Comparison of ENCODE assay signal across 1 cellular context in the genomic region with DNA sequence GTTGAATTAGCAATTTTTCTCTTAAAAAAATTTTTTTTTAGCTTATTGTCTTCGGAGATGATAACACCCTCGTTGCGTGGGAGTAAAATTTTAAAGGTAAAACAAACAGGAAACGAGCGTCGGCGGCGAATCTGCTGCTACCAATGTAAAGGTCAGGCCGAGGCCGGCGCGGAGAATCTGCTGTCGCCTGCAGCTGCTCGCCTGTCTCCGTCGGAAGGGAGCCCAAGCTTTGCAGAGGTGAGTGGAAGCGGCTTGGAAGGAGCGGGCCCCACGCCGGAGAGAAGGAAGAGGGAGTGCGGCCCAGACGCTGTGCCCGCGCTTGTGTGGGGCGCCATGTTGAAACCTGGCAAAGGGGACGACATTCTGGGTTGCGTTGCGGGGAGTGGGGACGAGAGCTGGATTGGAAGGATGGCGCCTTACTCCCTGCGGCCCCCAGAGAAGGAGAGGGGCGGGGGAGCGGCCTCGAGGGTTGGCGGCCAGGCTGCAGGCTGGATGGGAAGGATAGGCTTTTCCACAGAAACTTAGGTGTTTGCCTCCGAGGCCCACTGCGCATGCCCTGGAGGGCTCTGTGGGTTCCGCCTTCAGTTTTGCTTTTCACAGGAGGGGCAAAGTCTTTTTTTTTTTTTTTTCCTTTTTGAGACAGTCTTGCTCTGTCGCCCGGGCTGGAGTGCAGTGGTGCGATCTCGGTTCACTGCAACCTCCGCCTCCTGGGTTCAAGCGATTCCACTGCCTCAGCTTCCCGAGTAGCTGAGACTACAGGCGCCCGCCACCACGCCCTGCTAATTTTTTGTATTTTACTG.
TF ChIP-seq lines count a peak whose summit lies in the region.

A gene with protein sequence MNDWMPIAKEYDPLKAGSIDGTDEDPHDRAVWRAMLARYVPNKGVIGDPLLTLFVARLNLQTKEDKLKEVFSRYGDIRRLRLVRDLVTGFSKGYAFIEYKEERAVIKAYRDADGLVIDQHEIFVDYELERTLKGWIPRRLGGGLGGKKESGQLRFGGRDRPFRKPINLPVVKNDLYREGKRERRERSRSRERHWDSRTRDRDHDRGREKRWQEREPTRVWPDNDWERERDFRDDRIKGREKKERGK (plus strand): TSS at position 160 of the 800 bp plus-strand sequence. CDS start 7,402 bp downstream, outside the sequence.

TF ChIP-seq in WTC11, 78 proteins besides CTCF, POLR2A, EP300 and RAD21 (continued from another document and continues in another):
- TF ChIP-seq, protein P1, sequence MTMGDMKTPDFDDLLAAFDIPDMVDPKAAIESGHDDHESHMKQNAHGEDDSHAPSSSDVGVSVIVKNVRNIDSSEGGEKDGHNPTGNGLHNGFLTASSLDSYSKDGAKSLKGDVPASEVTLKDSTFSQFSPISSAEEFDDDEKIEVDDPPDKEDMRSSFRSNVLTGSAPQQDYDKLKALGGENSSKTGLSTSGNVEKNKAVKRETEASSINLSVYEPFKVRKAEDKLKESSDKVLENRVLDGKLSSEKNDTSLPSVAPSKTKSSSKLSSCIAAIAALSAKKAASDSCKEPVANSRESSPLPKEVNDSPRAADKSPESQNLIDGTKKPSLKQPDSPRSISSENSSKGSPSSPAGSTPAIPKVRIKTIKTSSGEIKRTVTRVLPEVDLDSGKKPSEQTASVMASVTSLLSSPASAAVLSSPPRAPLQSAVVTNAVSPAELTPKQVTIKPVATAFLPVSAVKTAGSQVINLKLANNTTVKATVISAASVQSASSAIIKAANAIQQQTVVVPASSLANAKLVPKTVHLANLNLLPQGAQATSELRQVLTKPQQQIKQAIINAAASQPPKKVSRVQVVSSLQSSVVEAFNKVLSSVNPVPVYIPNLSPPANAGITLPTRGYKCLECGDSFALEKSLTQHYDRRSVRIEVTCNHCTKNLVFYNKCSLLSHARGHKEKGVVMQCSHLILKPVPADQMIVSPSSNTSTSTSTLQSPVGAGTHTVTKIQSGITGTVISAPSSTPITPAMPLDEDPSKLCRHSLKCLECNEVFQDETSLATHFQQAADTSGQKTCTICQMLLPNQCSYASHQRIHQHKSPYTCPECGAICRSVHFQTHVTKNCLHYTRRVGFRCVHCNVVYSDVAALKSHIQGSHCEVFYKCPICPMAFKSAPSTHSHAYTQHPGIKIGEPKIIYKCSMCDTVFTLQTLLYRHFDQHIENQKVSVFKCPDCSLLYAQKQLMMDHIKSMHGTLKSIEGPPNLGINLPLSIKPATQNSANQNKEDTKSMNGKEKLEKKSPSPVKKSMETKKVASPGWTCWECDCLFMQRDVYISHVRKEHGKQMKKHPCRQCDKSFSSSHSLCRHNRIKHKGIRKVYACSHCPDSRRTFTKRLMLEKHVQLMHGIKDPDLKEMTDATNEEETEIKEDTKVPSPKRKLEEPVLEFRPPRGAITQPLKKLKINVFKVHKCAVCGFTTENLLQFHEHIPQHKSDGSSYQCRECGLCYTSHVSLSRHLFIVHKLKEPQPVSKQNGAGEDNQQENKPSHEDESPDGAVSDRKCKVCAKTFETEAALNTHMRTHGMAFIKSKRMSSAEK (CRISPR knock-in tag; IDR thresholded peaks at IDR 0.05; ENCODE audit: borderline replicate concordance) = 0 out of 2 replicates have a peak, but pooled peaks have one; percentile 34
- TF ChIP-seq ZNF423 (CRISPR knock-in tag; IDR thresholded peaks at IDR 0.05) = no peak
- no peak for TF ChIP-seq CREM (CRISPR knock-in tag; IDR thresholded peaks at IDR 0.05)
- TF ChIP-seq, protein P2, sequence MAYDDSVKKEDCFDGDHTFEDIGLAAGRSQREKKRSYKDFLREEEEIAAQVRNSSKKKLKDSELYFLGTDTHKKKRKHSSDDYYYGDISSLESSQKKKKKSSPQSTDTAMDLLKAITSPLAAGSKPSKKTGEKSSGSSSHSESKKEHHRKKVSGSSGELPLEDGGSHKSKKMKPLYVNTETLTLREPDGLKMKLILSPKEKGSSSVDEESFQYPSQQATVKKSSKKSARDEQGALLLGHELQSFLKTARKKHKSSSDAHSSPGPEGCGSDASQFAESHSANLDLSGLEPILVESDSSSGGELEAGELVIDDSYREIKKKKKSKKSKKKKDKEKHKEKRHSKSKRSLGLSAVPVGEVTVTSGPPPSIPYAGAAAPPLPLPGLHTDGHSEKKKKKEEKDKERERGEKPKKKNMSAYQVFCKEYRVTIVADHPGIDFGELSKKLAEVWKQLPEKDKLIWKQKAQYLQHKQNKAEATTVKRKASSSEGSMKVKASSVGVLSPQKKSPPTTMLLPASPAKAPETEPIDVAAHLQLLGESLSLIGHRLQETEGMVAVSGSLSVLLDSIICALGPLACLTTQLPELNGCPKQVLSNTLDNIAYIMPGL (CRISPR knock-in tag; IDR thresholded peaks at IDR 0.05) = peak; percentile 38; the same call in 1 of the 2 replicates
- no peak for TF ChIP-seq GRHL2 (CRISPR knock-in tag; IDR thresholded peaks at IDR 0.05; ENCODE audit: insufficient replicate concordance, severe bottlenecking)
- no peak for TF ChIP-seq ZNF263 (CRISPR knock-in tag; IDR thresholded peaks at IDR 0.05; ENCODE audit: low read depth)
- TF ChIP-seq, protein P3, sequence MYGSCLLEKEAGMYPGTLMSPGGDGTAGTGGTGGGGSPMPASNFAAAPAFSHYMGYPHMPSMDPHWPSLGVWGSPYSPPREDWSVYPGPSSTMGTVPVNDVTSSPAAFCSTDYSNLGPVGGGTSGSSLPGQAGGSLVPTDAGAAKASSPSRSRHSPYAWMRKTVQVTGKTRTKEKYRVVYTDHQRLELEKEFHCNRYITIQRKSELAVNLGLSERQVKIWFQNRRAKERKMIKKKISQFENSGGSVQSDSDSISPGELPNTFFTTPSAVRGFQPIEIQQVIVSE (CRISPR knock-in tag; IDR thresholded peaks at IDR 0.05; ENCODE audit: borderline replicate concordance) = no peak
- TF ChIP-seq CREB1 (CRISPR knock-in tag; IDR thresholded peaks at IDR 0.05) = no peak
- peak; percentile 40; the same call in 1 of the 2 replicates for TF ChIP-seq ARID4B (CRISPR knock-in tag; IDR thresholded peaks at IDR 0.05; ENCODE audit: borderline replicate concordance)
- no peak for TF ChIP-seq PREB (CRISPR knock-in tag; IDR thresholded peaks at IDR 0.05; ENCODE audit: borderline replicate concordance)
- peak; percentile 69 for TF ChIP-seq ETV6 (CRISPR knock-in tag; IDR thresholded peaks at IDR 0.05)
- TF ChIP-seq TP53 (CRISPR knock-in tag; IDR thresholded peaks at IDR 0.05) = 0 out of 2 replicates have a peak, but pooled peaks have one; percentile 26
- TF ChIP-seq FOXK1 (CRISPR knock-in tag; IDR thresholded peaks at IDR 0.05) = no peak; the same call in 1 of the 2 replicates
- TF ChIP-seq, protein P4, sequence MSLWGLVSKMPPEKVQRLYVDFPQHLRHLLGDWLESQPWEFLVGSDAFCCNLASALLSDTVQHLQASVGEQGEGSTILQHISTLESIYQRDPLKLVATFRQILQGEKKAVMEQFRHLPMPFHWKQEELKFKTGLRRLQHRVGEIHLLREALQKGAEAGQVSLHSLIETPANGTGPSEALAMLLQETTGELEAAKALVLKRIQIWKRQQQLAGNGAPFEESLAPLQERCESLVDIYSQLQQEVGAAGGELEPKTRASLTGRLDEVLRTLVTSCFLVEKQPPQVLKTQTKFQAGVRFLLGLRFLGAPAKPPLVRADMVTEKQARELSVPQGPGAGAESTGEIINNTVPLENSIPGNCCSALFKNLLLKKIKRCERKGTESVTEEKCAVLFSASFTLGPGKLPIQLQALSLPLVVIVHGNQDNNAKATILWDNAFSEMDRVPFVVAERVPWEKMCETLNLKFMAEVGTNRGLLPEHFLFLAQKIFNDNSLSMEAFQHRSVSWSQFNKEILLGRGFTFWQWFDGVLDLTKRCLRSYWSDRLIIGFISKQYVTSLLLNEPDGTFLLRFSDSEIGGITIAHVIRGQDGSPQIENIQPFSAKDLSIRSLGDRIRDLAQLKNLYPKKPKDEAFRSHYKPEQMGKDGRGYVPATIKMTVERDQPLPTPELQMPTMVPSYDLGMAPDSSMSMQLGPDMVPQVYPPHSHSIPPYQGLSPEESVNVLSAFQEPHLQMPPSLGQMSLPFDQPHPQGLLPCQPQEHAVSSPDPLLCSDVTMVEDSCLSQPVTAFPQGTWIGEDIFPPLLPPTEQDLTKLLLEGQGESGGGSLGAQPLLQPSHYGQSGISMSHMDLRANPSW (CRISPR knock-in tag; conservative IDR thresholded peaks at IDR 0.05; ENCODE audit: low read depth) = no peak
- TF ChIP-seq, protein P5, sequence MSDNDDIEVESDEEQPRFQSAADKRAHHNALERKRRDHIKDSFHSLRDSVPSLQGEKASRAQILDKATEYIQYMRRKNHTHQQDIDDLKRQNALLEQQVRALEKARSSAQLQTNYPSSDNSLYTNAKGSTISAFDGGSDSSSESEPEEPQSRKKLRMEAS (CRISPR knock-in tag; IDR thresholded peaks at IDR 0.05) = peak; percentile 81
- TF ChIP-seq RORB (CRISPR knock-in tag; IDR thresholded peaks at IDR 0.05) = no peak
- TF ChIP-seq E2F5 (CRISPR knock-in tag; IDR thresholded peaks at IDR 0.05) = 0 out of 2 replicates have a peak, but pooled peaks have one; percentile 38
- TF ChIP-seq, protein P6, sequence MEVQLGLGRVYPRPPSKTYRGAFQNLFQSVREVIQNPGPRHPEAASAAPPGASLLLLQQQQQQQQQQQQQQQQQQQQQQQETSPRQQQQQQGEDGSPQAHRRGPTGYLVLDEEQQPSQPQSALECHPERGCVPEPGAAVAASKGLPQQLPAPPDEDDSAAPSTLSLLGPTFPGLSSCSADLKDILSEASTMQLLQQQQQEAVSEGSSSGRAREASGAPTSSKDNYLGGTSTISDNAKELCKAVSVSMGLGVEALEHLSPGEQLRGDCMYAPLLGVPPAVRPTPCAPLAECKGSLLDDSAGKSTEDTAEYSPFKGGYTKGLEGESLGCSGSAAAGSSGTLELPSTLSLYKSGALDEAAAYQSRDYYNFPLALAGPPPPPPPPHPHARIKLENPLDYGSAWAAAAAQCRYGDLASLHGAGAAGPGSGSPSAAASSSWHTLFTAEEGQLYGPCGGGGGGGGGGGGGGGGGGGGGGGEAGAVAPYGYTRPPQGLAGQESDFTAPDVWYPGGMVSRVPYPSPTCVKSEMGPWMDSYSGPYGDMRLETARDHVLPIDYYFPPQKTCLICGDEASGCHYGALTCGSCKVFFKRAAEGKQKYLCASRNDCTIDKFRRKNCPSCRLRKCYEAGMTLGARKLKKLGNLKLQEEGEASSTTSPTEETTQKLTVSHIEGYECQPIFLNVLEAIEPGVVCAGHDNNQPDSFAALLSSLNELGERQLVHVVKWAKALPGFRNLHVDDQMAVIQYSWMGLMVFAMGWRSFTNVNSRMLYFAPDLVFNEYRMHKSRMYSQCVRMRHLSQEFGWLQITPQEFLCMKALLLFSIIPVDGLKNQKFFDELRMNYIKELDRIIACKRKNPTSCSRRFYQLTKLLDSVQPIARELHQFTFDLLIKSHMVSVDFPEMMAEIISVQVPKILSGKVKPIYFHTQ (CRISPR knock-in tag; IDR thresholded peaks at IDR 0.05) = no peak
- peak; percentile 58; the same call in 1 of the 2 replicates for TF ChIP-seq FOXP1 (CRISPR knock-in tag; IDR thresholded peaks at IDR 0.05; ENCODE audit: borderline replicate concordance)
- TF ChIP-seq JAZF1 (CRISPR knock-in tag; IDR thresholded peaks at IDR 0.05) = no peak
- no peak for TF ChIP-seq ATF3 (CRISPR knock-in tag; conservative IDR thresholded peaks at IDR 0.05)
- TF ChIP-seq MYBL2 (CRISPR knock-in tag; IDR thresholded peaks at IDR 0.05) = no peak
- no peak for TF ChIP-seq SMAD3 (CRISPR knock-in tag; IDR thresholded peaks at IDR 0.05; ENCODE audit: borderline replicate concordance)
- TF ChIP-seq OVOL2 (CRISPR knock-in tag; IDR thresholded peaks at IDR 0.05; ENCODE audit: borderline replicate concordance) = no peak
- no peak for TF ChIP-seq ZBTB21 (CRISPR knock-in tag; IDR thresholded peaks at IDR 0.05; ENCODE audit: borderline replicate concordance)
- TF ChIP-seq ZNF219 (CRISPR knock-in tag; IDR thresholded peaks at IDR 0.05; ENCODE audit: borderline replicate concordance) = no peak
- no peak for TF ChIP-seq KAT7 (CRISPR knock-in tag; IDR thresholded peaks at IDR 0.05; ENCODE audit: borderline replicate concordance)
- TF ChIP-seq ZNF138 (CRISPR knock-in tag; conservative IDR thresholded peaks at IDR 0.05) = no peak
